In the genomic region with DNA sequence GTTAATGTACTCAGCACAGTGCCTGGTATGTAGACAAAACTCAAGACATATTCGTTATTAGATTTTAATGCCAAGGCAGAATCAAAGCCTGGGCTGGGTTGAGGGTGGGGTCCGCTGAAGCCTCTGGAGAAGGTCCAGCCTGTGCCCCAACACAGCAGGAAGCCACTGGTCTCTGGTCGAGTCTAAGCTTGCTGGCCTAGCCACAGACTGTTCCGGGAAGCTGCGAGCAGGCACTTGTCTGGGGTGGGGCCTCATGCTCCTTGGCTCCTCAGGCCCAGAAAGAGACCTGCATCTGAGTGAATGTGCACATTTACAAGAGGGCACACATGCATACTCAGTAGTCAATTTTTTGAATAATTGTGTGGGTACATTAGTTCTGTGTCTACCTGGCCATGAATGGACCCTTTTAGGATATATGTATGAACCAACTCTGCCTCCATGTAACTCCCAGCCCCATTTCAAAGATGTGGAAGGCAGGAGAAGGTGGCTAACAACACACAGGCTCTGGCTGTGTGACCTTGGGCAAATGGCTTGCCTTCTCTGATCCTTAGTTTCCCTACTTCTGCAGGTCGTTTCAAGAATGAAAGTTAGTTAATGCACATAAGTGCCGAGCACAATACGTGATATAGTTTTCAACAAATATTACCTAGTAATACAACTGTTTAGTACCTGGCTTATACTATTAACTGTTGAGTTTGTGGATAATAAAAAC, we compare ENCODE assay signal across 16 cellular contexts. TPM values are rescaled to one million over a fixed set of nuclear protein-coding genes. Genes with fewer than 3 reads are reported as not detected.
DNase-seq lines count a peak whose midpoint lies in the region; ATAC-seq and TF ChIP-seq lines count a peak whose summit lies in the region.
"Had no signal": no experiment of that assay in that cellular context is flagged by ENCODE, and none has a peak within 500 bp of the region (broad histone marks: within the 10 kb centered on the region; RNA-seq: fewer than 3 reads in every experiment).

No MANE protein-coding gene starts in this region.

- in situ Hi-C loops in transverse colon (cut with MboI; ENCODE audit: low pct_ligation_motif_present in 1 of 4, low pct_unique_long_range_greater_than_20kb in 1 of 4, low sequenced_read_pairs in 3 of 4): no loop called here

- H3K36me3 ChIP-seq in RWPE2 (ENCODE audit: low read depth) (peaks cover 38% of the 10 kb centered on the region), left lung (no peaks in the 10 kb centered on the region), upper lobe of right lung (no peaks in the 10 kb centered on the region), transverse colon (no peaks in the 10 kb centered on the region)

- H3K4me1 ChIP-seq in RWPE2 (ENCODE audit: insufficient read depth, poor library complexity, severe bottlenecking) (peaks cover 62% of the 10 kb centered on the region), left lung (peaks cover 0 to 11% of the 10 kb centered on the region in 2 donors), upper lobe of right lung (no peaks in the 10 kb centered on the region), transverse colon (no peaks in the 10 kb centered on the region)

- no peaks in the 10 kb centered on the region for H3K9me3 ChIP-seq in RWPE2 (ENCODE audit: severe bottlenecking)
- H3K9me3 ChIP-seq in left lung: no peaks in the 10 kb centered on the region
- no peaks in the 10 kb centered on the region for H3K9me3 ChIP-seq in upper lobe of right lung
- no peaks in the 10 kb centered on the region for H3K9me3 ChIP-seq in transverse colon

- peak; percentile 81 for ATAC-seq in RWPE2 (ENCODE audit: low read depth)
- ATAC-seq in left lung: peak; percentile 43
- peak; percentile 14 for ATAC-seq in upper lobe of right lung
- ATAC-seq in SK-N-SH treated with all-trans-retinoic acid at 6 μM for 48 hours: no peak

- H3K4me3 ChIP-seq in RWPE2 (ENCODE audit: severe bottlenecking) (no peak overlapping the region), left lung (no peak overlapping the region), upper lobe of right lung (no peak overlapping the region), transverse colon (no peak overlapping the region)
- H3K4me3 ChIP-seq: PC-9 had no signal

- H3K27me3 ChIP-seq in RWPE2 (ENCODE audit: insufficient read depth, poor library complexity, severe bottlenecking): no peaks in the 10 kb centered on the region
- H3K27me3 ChIP-seq in left lung: no peaks in the 10 kb centered on the region
- no peaks in the 10 kb centered on the region for H3K27me3 ChIP-seq in upper lobe of right lung
- no peaks in the 10 kb centered on the region for H3K27me3 ChIP-seq in transverse colon

- intact Hi-C loops in left lung (cut with DNase I) (no loop called here), upper lobe of right lung (cut with DNase I) (no loop called here), transverse colon (cut with DNase I; ENCODE audit: low total_unique reads) (no loop called here)

- no peak for TF ChIP-seq POLR2A in transverse colon (IDR thresholded peaks at IDR 0.05)

- TF ChIP-seq CTCF in RWPE2 (IDR thresholded peaks at IDR 0.05; ENCODE audit: poor library complexity, severe bottlenecking) (no peak), left lung (IDR thresholded peaks at IDR 0.05) (no peak), upper lobe of right lung (IDR thresholded peaks at IDR 0.05) (no peak), transverse colon (IDR thresholded peaks at IDR 0.05) (no peak)

- peak; percentile 94 for DNase-seq in RWPE2 (ENCODE audit: low spot score)
- peak; percentile 34 for DNase-seq in ecto neural progenitor cell (ENCODE audit: low spot score)
- DNase-seq in left lung: no peak
- no peak for DNase-seq in upper lobe of right lung
- DNase-seq in Ammon's horn (ENCODE audit: low spot score): no peak
- no peak for DNase-seq in T-helper 9 cell
- no peak for DNase-seq in transverse colon
- DNase-seq: COR-L47, EL, Kasumi-1, NCI-H1105, NCI-H1694 treated with DMSO at 0.1 percent for 48 hours, NCI-H2171, NCI-H446 treated with DMSO at 0.1 percent for 48 hours, PC-9 had no signal

- H3K27ac ChIP-seq in RWPE2 (ENCODE audit: poor library complexity, severe bottlenecking) (peak overlapping the region; percentile 95), left lung (no peak overlapping the region), upper lobe of right lung (no peak overlapping the region), transverse colon (no peak overlapping the region)
- H3K27ac ChIP-seq: PC-9 had no signal

- WGBS in transverse colon (ENCODE audit: low coverage in 1 of 2), 2 donors: 83 to 93% methylated on average over 3 to 8 of the region's 8 CpGs

- no peak for TF ChIP-seq EP300 in transverse colon (IDR thresholded peaks at IDR 0.05; ENCODE audit: low read depth)

TF ChIP-seq in SK-N-SH treated with all-trans-retinoic acid at 6 μM for 48 hours, 23 proteins besides CTCF, POLR2A, EP300 and RAD21:
- TF ChIP-seq BACH2 (CRISPR knock-in tag; IDR thresholded peaks at IDR 0.05; ENCODE audit: borderline replicate concordance): no peak
- TF ChIP-seq, protein P1, sequence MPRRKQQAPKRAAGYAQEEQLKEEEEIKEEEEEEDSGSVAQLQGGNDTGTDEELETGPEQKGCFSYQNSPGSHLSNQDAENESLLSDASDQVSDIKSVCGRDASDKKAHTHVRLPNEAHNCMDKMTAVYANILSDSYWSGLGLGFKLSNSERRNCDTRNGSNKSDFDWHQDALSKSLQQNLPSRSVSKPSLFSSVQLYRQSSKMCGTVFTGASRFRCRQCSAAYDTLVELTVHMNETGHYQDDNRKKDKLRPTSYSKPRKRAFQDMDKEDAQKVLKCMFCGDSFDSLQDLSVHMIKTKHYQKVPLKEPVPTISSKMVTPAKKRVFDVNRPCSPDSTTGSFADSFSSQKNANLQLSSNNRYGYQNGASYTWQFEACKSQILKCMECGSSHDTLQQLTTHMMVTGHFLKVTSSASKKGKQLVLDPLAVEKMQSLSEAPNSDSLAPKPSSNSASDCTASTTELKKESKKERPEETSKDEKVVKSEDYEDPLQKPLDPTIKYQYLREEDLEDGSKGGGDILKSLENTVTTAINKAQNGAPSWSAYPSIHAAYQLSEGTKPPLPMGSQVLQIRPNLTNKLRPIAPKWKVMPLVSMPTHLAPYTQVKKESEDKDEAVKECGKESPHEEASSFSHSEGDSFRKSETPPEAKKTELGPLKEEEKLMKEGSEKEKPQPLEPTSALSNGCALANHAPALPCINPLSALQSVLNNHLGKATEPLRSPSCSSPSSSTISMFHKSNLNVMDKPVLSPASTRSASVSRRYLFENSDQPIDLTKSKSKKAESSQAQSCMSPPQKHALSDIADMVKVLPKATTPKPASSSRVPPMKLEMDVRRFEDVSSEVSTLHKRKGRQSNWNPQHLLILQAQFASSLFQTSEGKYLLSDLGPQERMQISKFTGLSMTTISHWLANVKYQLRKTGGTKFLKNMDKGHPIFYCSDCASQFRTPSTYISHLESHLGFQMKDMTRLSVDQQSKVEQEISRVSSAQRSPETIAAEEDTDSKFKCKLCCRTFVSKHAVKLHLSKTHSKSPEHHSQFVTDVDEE (CRISPR knock-in tag; IDR thresholded peaks at IDR 0.05): no peak
- TF ChIP-seq ZNF565 (CRISPR knock-in tag; conservative IDR thresholded peaks at IDR 0.05; ENCODE audit: low read depth): no peak
- no peak for TF ChIP-seq TOX (CRISPR knock-in tag; IDR thresholded peaks at IDR 0.05; ENCODE audit: borderline replicate concordance)
- TF ChIP-seq, protein P2, sequence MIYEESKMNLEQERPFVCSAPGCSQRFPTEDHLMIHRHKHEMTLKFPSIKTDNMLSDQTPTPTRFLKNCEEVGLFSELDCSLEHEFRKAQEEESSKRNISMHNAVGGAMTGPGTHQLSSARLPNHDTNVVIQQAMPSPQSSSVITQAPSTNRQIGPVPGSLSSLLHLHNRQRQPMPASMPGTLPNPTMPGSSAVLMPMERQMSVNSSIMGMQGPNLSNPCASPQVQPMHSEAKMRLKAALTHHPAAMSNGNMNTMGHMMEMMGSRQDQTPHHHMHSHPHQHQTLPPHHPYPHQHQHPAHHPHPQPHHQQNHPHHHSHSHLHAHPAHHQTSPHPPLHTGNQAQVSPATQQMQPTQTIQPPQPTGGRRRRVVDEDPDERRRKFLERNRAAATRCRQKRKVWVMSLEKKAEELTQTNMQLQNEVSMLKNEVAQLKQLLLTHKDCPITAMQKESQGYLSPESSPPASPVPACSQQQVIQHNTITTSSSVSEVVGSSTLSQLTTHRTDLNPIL (CRISPR knock-in tag; IDR thresholded peaks at IDR 0.05; ENCODE audit: low read depth): no peak
- TF ChIP-seq ZNF70 (CRISPR knock-in tag; IDR thresholded peaks at IDR 0.05): no peak
- TF ChIP-seq ZFP30 (CRISPR knock-in tag; IDR thresholded peaks at IDR 0.05): no peak

RNA-seq across cellular contexts. Expression of a gene that starts 18.3 kb away (rescaled TPM):
- total RNA-seq in left lung (under 1 TPM; 0.03 to 0.79 TPM), upper lobe of right lung (0.41 TPM), transverse colon (not detected)

Comparison
In these comparisons a context has a peak if more than half of its experiments do, and no peak if none do; other contexts are left out.
1. DNase-seq: peak in RWPE2 (single experiment) and ecto neural progenitor cell (single experiment); none in left lung (0 of 2), upper lobe of right lung (single experiment), Ammon's horn (single experiment), T-helper 9 cell (single experiment) and transverse colon (single experiment).